In genomic region chr16:81445143-81445922, GRCh38 we compare ENCODE assay signal across 8 cellular contexts. TPM values are rescaled to one million over a fixed set of nuclear protein-coding genes. Genes with fewer than 3 reads are reported as not detected.
DNase-seq lines count a peak whose midpoint lies in the region; ATAC-seq, FAIRE-seq and TF ChIP-seq lines count a peak whose summit lies in the region.

No MANE protein-coding gene starts in this region.

- H3K27ac ChIP-seq in HL-60 (replicated peaks) = peak overlapping the region; percentile 79
- H3K27ac ChIP-seq in upper lobe of left lung = peak overlapping the region; percentile 86 to 97 (median 93)

- H3K4me3 Mint-ChIP-seq in effector memory CD8-positive, alpha-beta T cell = peak overlapping the region; percentile 95 to 98

- WGBS in upper lobe of left lung, 2 donors = 0 to 1% methylated on average over 3 to 14 of the region's 62 CpGs

- no peaks in the 10 kb centered on the region for H3K36me3 ChIP-seq in upper lobe of left lung

- peak overlapping the region; percentile 95 to 97 for H3K27ac Mint-ChIP-seq in effector memory CD8-positive, alpha-beta T cell

- H3K9me3 ChIP-seq in mononuclear cell (ENCODE audit: low read depth, low read length) (no peaks in the 10 kb centered on the region), upper lobe of left lung (no peaks in the 10 kb centered on the region)

- peaks cover 34% of the 10 kb centered on the region for H3K36me3 Mint-ChIP-seq in effector memory CD8-positive, alpha-beta T cell (ENCODE audit: insufficient read depth)

- peak; percentile 14 for ATAC-seq in effector memory CD8-positive, alpha-beta T cell (replicated peaks)
- peak; percentile 7 to 28 for ATAC-seq in upper lobe of left lung (ENCODE audit: low FRiP score in 2 of 2)

- FAIRE-seq in GM18507 (lab: Jason Lieb, UNC) = no peak

- peaks cover 50 to 56% of the 10 kb centered on the region in 2 donors for H3K4me1 Mint-ChIP-seq in effector memory CD8-positive, alpha-beta T cell (ENCODE audit: low read depth in 2 of 2)

- DNase-seq in AG09309 (ENCODE audit: low read depth) (no peak), GM18507 (ENCODE audit: extremely low spot score, insufficient read length, low read depth) (peak; percentile 54), HL-60 (ENCODE audit: low read depth in 1 of 2, low spot score in 1 of 2) (peak in 1 of 2 experiments; percentile 6), upper lobe of left lung (peak; percentile 51 to 92), DMS153 (lab: John Stamatoyannopoulos, UW) (no peak)
- DNase-seq in activated CD4-positive, alpha-beta T cell treated with anti-CD3 and anti-CD28 coated beads for 4 hours = peak; percentile 31 to 38
- DNase-seq in effector memory CD8-positive, alpha-beta T cell = peak; percentile 32 to 51 (median 34)

- peak overlapping the region; percentile 80 for H3K4me3 ChIP-seq in AG09309 (ENCODE audit: control insufficient read depth, low read depth, low read length)
- H3K4me3 ChIP-seq in HL-60 (replicated peaks; ENCODE audit: insufficient read depth, low read length) = peak overlapping the region; percentile 65
- peak overlapping the region; percentile 84 for H3K4me3 ChIP-seq in mononuclear cell (ENCODE audit: low read length)
- peak overlapping the region; percentile 82 to 99 (median 92) for H3K4me3 ChIP-seq in upper lobe of left lung

- H3K9me3 Mint-ChIP-seq in effector memory CD8-positive, alpha-beta T cell = no peaks in the 10 kb centered on the region

- H3K4me1 ChIP-seq in mononuclear cell (ENCODE audit: insufficient read depth, low read length) (peaks cover 60% of the 10 kb centered on the region), upper lobe of left lung (peaks cover 27 to 49% (median 39%) of the 10 kb centered on the region in 4 donors)

- H3K27me3 ChIP-seq in HL-60 (ENCODE audit: insufficient read depth, poor library complexity, severe bottlenecking) (no peaks in the 10 kb centered on the region), mononuclear cell (ENCODE audit: insufficient read depth, low read length) (no peaks in the 10 kb centered on the region), upper lobe of left lung (no peaks in the 10 kb centered on the region)

- peak in 2 of 4 donors; percentile 7 to 43 for TF ChIP-seq POLR2A in upper lobe of left lung (IDR thresholded peaks at IDR 0.05)

- no peak for TF ChIP-seq EP300 in upper lobe of left lung (IDR thresholded peaks at IDR 0.05)

- TF ChIP-seq CTCF in AG09309 (IDR thresholded peaks at IDR 0.05; ENCODE audit: control insufficient read depth, insufficient read depth, low read depth, low read length, missing control alignments) (peak; percentile 25), HL-60 (IDR thresholded peaks at IDR 0.05; ENCODE audit: insufficient read depth, low read length) (no peak), upper lobe of left lung (IDR thresholded peaks at IDR 0.05) (peak in 1 of 6 experiments; percentile 34)

- H3K27me3 Mint-ChIP-seq in effector memory CD8-positive, alpha-beta T cell = no peaks in the 10 kb centered on the region

RNA-seq across cellular contexts. Expression of gene CMIP, which starts 0.7 kb away (rescaled TPM):
- total RNA-seq in mononuclear cell (29.6 TPM), upper lobe of left lung (100 to 1,000 TPM in 1 of 6 donors, 10 to 100 TPM in 5; 48.3 to 109 (median 67.6) TPM)

Comparison
In these comparisons a context has a peak if more than half of its experiments do, and no peak if none do; other contexts are left out.
1. DNase-seq: peak in GM18507 (single experiment), activated CD4-positive, alpha-beta T cell treated with anti-CD3 and anti-CD28 coated beads for 4 hours (2 of 2), effector memory CD8-positive, alpha-beta T cell (3 of 3) and upper lobe of left lung (2 of 2); none in AG09309 (single experiment) and DMS153 (single experiment).
2. Peak in every context shown above with its lines, with median percentiles within 50 percentile points of each other: H3K4me3 ChIP-seq.